ENCODE assay signal across 5 cellular contexts in genomic region chr14:55309154-55309553, GRCh38.
"Had no signal": no experiment of that assay in that cellular context is flagged by ENCODE, and none has a peak within 500 bp of the region (broad histone marks: within the 10 kb centered on the region; RNA-seq: fewer than 3 reads in every experiment).

No MANE protein-coding gene starts in this region.

- H2AFZ ChIP-seq: GM23338 had no signal

- H3K27ac Mint-ChIP-seq: GM23338, H9 had no signal

- H3K4me3 Mint-ChIP-seq: GM23338, H9 had no signal

- DNase-seq: H9, HCEC 1CT, IMR-90 had no signal

- H3K4me3 ChIP-seq: GM23338, K562 had no signal

- H3K4me2 ChIP-seq: GM23338 had no signal
